Comparison of ENCODE assay signal across 11 cellular contexts in genomic region chr4:147793569-147793968, GRCh38.
A peak's percentile ranks its signal among the peaks of the same experiment; 100 is the strongest.
DNase-seq lines count a peak whose midpoint lies in the region; ATAC-seq and TF ChIP-seq lines count a peak whose summit lies in the region.
"Had no signal": no experiment of that assay in that cellular context is flagged by ENCODE, and none has a peak within 500 bp of the region (broad histone marks: within the 10 kb centered on the region; RNA-seq: fewer than 3 reads in every experiment).

No MANE protein-coding gene starts in this region.

- H3K9me3 Mint-ChIP-seq in activated T-cell treated with anti-CD3 and anti-CD28 coated beads, Interleukin-2, amount 50 U/mL, for 4 hours = no peaks in the 10 kb centered on the region
- no peaks in the 10 kb centered on the region for H3K9me3 Mint-ChIP-seq in activated naive CD8-positive, alpha-beta T cell treated with anti-CD3 and anti-CD28 coated beads, Interleukin-2, amount 10 ng/mL, durations not matched to agents 7 days and 5 days
- peaks cover 5% of the 10 kb centered on the region for H3K9me3 Mint-ChIP-seq in type B pancreatic cell
- H3K9me3 Mint-ChIP-seq: activated B cell treated with CpG ODN at 0.5 μM for 24 hours had no signal

- POLR2A ChIA-PET in activated naive CD8-positive, alpha-beta T cell treated with anti-CD3 and anti-CD28 coated beads, Interleukin-2, amount 10 ng/mL, durations not matched to agents 7 days and 5 days (lab: Charles Lee) = no interaction called here

- H3K27ac Mint-ChIP-seq in activated naive CD8-positive, alpha-beta T cell treated with anti-CD3 and anti-CD28 coated beads, Interleukin-2, amount 10 ng/mL, durations not matched to agents 7 days and 5 days = no peak overlapping the region
- H3K27ac Mint-ChIP-seq in type B pancreatic cell = peak overlapping the region; percentile 75
- H3K27ac Mint-ChIP-seq: activated B cell treated with CpG ODN at 0.5 μM for 24 hours had no signal

- intact Hi-C loops in vagina (cut with DNase I) = no loop called here

- no peak for TF ChIP-seq POLR2A in vagina (IDR thresholded peaks at IDR 0.05)

- TF ChIP-seq CTCF in type B pancreatic cell (conservative IDR thresholded peaks at IDR 0.05) (no peak), vagina (IDR thresholded peaks at IDR 0.05) (no peak)

- H3K27me3 ChIP-seq in vagina = no peaks in the 10 kb centered on the region

- no peak overlapping the region for H3K27ac ChIP-seq in vagina

- no peaks in the 10 kb centered on the region for H3K9me3 ChIP-seq in vagina

- peak overlapping the region; percentile 5 for H3K4me3 Mint-ChIP-seq in activated T-cell treated with anti-CD3 and anti-CD28 coated beads, Interleukin-2, amount 50 U/mL, for 4 hours
- peak overlapping the region; percentile 41 for H3K4me3 Mint-ChIP-seq in activated naive CD8-positive, alpha-beta T cell treated with anti-CD3 and anti-CD28 coated beads, Interleukin-2, amount 10 ng/mL, durations not matched to agents 7 days and 5 days
- peak overlapping the region; percentile 23 for H3K4me3 Mint-ChIP-seq in type B pancreatic cell
- H3K4me3 Mint-ChIP-seq: activated B cell treated with CpG ODN at 0.5 μM for 24 hours had no signal

- no peak overlapping the region for H3K4me3 ChIP-seq in vagina

- no peaks in the 10 kb centered on the region for H3K36me3 ChIP-seq in vagina

- H3K4me1 ChIP-seq in vagina = peaks cover 32% of the 10 kb centered on the region

- no peak for ATAC-seq in activated T-cell treated with anti-CD3 and anti-CD28 coated beads, Interleukin-2, amount 50 U/mL, for 4 hours
- no peak for ATAC-seq in activated naive CD8-positive, alpha-beta T cell treated with anti-CD3 and anti-CD28 coated beads, Interleukin-2, amount 10 ng/mL, durations not matched to agents 7 days and 5 days (ENCODE audit: low read depth)

- no peaks in the 10 kb centered on the region for H3K27me3 Mint-ChIP-seq in activated T-cell treated with anti-CD3 and anti-CD28 coated beads, Interleukin-2, amount 50 U/mL, for 4 hours (ENCODE audit: low read depth)
- peaks cover 3% of the 10 kb centered on the region for H3K27me3 Mint-ChIP-seq in activated naive CD8-positive, alpha-beta T cell treated with anti-CD3 and anti-CD28 coated beads, Interleukin-2, amount 10 ng/mL, durations not matched to agents 7 days and 5 days
- H3K27me3 Mint-ChIP-seq in type B pancreatic cell = no peaks in the 10 kb centered on the region
- H3K27me3 Mint-ChIP-seq: activated B cell treated with CpG ODN at 0.5 μM for 24 hours had no signal

- DNase-seq in activated T-cell treated with anti-CD3 and anti-CD28 coated beads, Interleukin-2, amount 50 U/mL, for 4 hours = no peak
- DNase-seq in activated T-cell treated with anti-CD3 and anti-CD28 coated beads, Interleukin-2, amount 50 U/mL, for 1 hour = no peak
- DNase-seq in activated naive CD8-positive, alpha-beta T cell treated with anti-CD3 and anti-CD28 coated beads, Interleukin-2, amount 10 ng/mL, durations not matched to agents 7 days and 5 days = no peak
- DNase-seq in kidney tubule cell (ENCODE audit: low spot score) = peak; percentile 63
- no peak for DNase-seq in type B pancreatic cell (ENCODE audit: extremely low spot score, unreplicated experiment)
- DNase-seq in SW 1271 (lab: John Stamatoyannopoulos, UW) = no peak
- no peak for DNase-seq in SHP77 treated with DMSO at 0.1 percent for 48 hours (lab: John Stamatoyannopoulos, UW)
- DNase-seq in vagina (ENCODE audit: extremely low spot score in 2 of 2) = no peak
- DNase-seq: activated B cell treated with CpG ODN at 0.5 μM for 24 hours, NCI-H2029, OCI-M1 had no signal

- H3K4me1 Mint-ChIP-seq in activated T-cell treated with anti-CD3 and anti-CD28 coated beads, Interleukin-2, amount 50 U/mL, for 4 hours (ENCODE audit: low read depth) = peaks cover 37% of the 10 kb centered on the region
- H3K4me1 Mint-ChIP-seq in activated naive CD8-positive, alpha-beta T cell treated with anti-CD3 and anti-CD28 coated beads, Interleukin-2, amount 10 ng/mL, durations not matched to agents 7 days and 5 days = peaks cover 35% of the 10 kb centered on the region
- H3K4me1 Mint-ChIP-seq in type B pancreatic cell (ENCODE audit: unreplicated experiment) = peaks cover 30% of the 10 kb centered on the region
- H3K4me1 Mint-ChIP-seq: activated B cell treated with CpG ODN at 0.5 μM for 24 hours had no signal

- no peaks in the 10 kb centered on the region for H3K36me3 Mint-ChIP-seq in activated T-cell treated with anti-CD3 and anti-CD28 coated beads, Interleukin-2, amount 50 U/mL, for 4 hours (ENCODE audit: insufficient read depth)
- peaks cover 3% of the 10 kb centered on the region for H3K36me3 Mint-ChIP-seq in activated naive CD8-positive, alpha-beta T cell treated with anti-CD3 and anti-CD28 coated beads, Interleukin-2, amount 10 ng/mL, durations not matched to agents 7 days and 5 days
- peaks cover 10% of the 10 kb centered on the region for H3K36me3 Mint-ChIP-seq in type B pancreatic cell
